ENCODE assay signal across 9 cellular contexts in the genomic region with DNA sequence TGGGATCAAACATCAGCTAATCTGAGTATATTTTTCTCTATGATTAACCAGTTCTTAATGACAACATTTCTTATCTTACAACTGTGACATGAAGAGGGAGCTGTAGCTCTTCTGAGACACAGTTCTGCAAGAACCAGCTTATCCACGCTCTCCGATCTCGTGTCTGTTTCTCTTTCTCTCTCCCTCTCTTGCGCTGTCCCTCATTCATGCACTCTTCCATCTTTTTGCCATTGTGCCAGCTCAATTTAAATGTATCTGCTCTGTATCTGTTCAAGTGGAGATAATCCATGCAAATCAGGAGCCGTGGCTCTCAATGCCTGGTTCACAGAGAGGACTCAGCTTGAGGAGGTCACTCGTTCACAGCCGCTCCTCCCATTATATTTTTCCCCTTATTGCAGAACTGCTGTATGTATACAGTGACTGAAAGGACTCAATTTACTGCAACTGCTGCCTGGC.
DNase-seq lines count a peak whose midpoint lies in the region; ATAC-seq lines count a peak whose summit lies in the region.
"Had no signal": no experiment of that assay in that cellular context is flagged by ENCODE, and none has a peak within 500 bp of the region (broad histone marks: within the 10 kb centered on the region; RNA-seq: fewer than 3 reads in every experiment).

No MANE protein-coding gene starts in this region.

- H3K27me3 Mint-ChIP-seq in activated naive CD8-positive, alpha-beta T cell treated with anti-CD3 and anti-CD28 coated beads, Interleukin-2, amount 50 U/mL, for 24 hours, result no peaks in the 10 kb centered on the region

- no peaks in the 10 kb centered on the region for H3K4me1 Mint-ChIP-seq in activated naive CD8-positive, alpha-beta T cell treated with anti-CD3 and anti-CD28 coated beads, Interleukin-2, amount 50 U/mL, for 24 hours
- H3K4me1 Mint-ChIP-seq: IgD-negative memory B cell had no signal

- DNase-seq in DMS53 (lab: John Stamatoyannopoulos, UW), result peak; percentile 80
- DNase-seq in NCI-H446 treated with DMSO at 0.1 percent for 48 hours (lab: John Stamatoyannopoulos, UW), result peak; percentile 19
- peak; percentile 29 for DNase-seq in cerebellar cortex (ENCODE audit: low spot score)
- peak; percentile 58 for DNase-seq in kidney tubule cell (ENCODE audit: low spot score)
- peak; percentile 80 for DNase-seq in superior temporal gyrus (ENCODE audit: extremely low spot score)
- DNase-seq in activated naive CD8-positive, alpha-beta T cell treated with anti-CD3 and anti-CD28 coated beads, Interleukin-2, amount 50 U/mL, for 24 hours, result no peak
- no peak for DNase-seq in mesenteric fat pad (ENCODE audit: low spot score)

- no peak overlapping the region for H3K27ac Mint-ChIP-seq in activated naive CD8-positive, alpha-beta T cell treated with anti-CD3 and anti-CD28 coated beads, Interleukin-2, amount 50 U/mL, for 24 hours
- H3K27ac Mint-ChIP-seq: IgD-negative memory B cell had no signal

- no peaks in the 10 kb centered on the region for H3K36me3 Mint-ChIP-seq in activated naive CD8-positive, alpha-beta T cell treated with anti-CD3 and anti-CD28 coated beads, Interleukin-2, amount 50 U/mL, for 24 hours (ENCODE audit: low read depth)
- H3K36me3 Mint-ChIP-seq: IgD-negative memory B cell had no signal

- H3K9me3 Mint-ChIP-seq in activated naive CD8-positive, alpha-beta T cell treated with anti-CD3 and anti-CD28 coated beads, Interleukin-2, amount 50 U/mL, for 24 hours, result peaks cover 5% of the 10 kb centered on the region
- H3K9me3 Mint-ChIP-seq: IgD-negative memory B cell had no signal

- H3K4me3 Mint-ChIP-seq in activated naive CD8-positive, alpha-beta T cell treated with anti-CD3 and anti-CD28 coated beads, Interleukin-2, amount 50 U/mL, for 24 hours, result no peak overlapping the region
- H3K4me3 Mint-ChIP-seq: IgD-negative memory B cell had no signal

- peak; percentile 75 for ATAC-seq in HG02763 (IDR thresholded peaks at IDR 0.05; ENCODE audit: unreplicated experiment)
- no peak for ATAC-seq in activated naive CD8-positive, alpha-beta T cell treated with anti-CD3 and anti-CD28 coated beads, Interleukin-2, amount 50 U/mL, for 24 hours

Comparison
In these comparisons a context has a peak if more than half of its experiments do, and no peak if none do; other contexts are left out.
1. DNase-seq: peak in DMS53 (single experiment), NCI-H446 treated with DMSO at 0.1 percent for 48 hours (single experiment), cerebellar cortex (single experiment), kidney tubule cell (single experiment) and superior temporal gyrus (single experiment); none in activated naive CD8-positive, alpha-beta T cell treated with anti-CD3 and anti-CD28 coated beads, Interleukin-2, amount 50 U/mL, for 24 hours (single experiment) and mesenteric fat pad (single experiment).